8 cellular contexts compared by ENCODE assay signal in genomic region chr2:74690571-74690970, GRCh38. TPM values are rescaled to one million over a fixed set of nuclear protein-coding genes. Genes with fewer than 3 reads are reported as not detected.
DNase-seq lines count a peak whose midpoint lies in the region; ATAC-seq and TF ChIP-seq lines count a peak whose summit lies in the region.

No MANE protein-coding gene starts in this region.

- H3K36me3 Mint-ChIP-seq in activated T-cell treated with anti-CD3 and anti-CD28 coated beads, Interleukin-2, amount 50 U/mL, for 4 hours (ENCODE audit: insufficient read depth) = peaks cover 5% of the 10 kb centered on the region
- no peaks in the 10 kb centered on the region for H3K36me3 Mint-ChIP-seq in activated CD4-positive, alpha-beta memory T cell treated with anti-CD3 and anti-CD28 coated beads for 36 hours

- POLR2A ChIA-PET in activated CD4-positive, alpha-beta memory T cell treated with anti-CD3 and anti-CD28 coated beads for 36 hours (lab: Charles Lee) = no interaction called here

- intact Hi-C loops in activated CD4-positive, alpha-beta memory T cell treated with anti-CD3 and anti-CD28 coated beads for 36 hours (cut with micrococcal nuclease) = loop anchor here (10.0 kb wide), 1 partner anchor 714 kb away; no protein-coding TSS in a partner anchor

- peak; percentile 82 for TF ChIP-seq CTCF in epithelial cell of esophagus (IDR thresholded peaks at IDR 0.05; ENCODE audit: insufficient read depth, low read depth, low read length, missing control alignments)

- DNase-seq in activated T-cell treated with anti-CD3 and anti-CD28 coated beads, Interleukin-2, amount 50 U/mL, for 4 hours = no peak
- DNase-seq in activated T-cell treated with anti-CD3 and anti-CD28 coated beads, Interleukin-2, amount 50 U/mL, for 1 hour = no peak
- peak; percentile 67 for DNase-seq in M059J (ENCODE audit: low read depth)
- peak; percentile 52 for DNase-seq in RPMI8226
- DNase-seq in epithelial cell of esophagus (ENCODE audit: low read depth) = peak; percentile 79
- peak; percentile 21 for DNase-seq in middle frontal gyrus (ENCODE audit: extremely low spot score, low spot score)
- DNase-seq in activated CD4-positive, alpha-beta memory T cell treated with anti-CD3 and anti-CD28 coated beads for 36 hours = no peak

- ATAC-seq in activated T-cell treated with anti-CD3 and anti-CD28 coated beads, Interleukin-2, amount 50 U/mL, for 4 hours = peak; percentile 28 to 60
- peak; percentile 78 for ATAC-seq in GM21515 (IDR thresholded peaks at IDR 0.05; ENCODE audit: unreplicated experiment)

- no peak overlapping the region for H3K27ac Mint-ChIP-seq in activated CD4-positive, alpha-beta memory T cell treated with anti-CD3 and anti-CD28 coated beads for 36 hours

- no peak overlapping the region for H3K4me3 ChIP-seq in epithelial cell of esophagus (ENCODE audit: low read length)

- H3K27me3 Mint-ChIP-seq in activated T-cell treated with anti-CD3 and anti-CD28 coated beads, Interleukin-2, amount 50 U/mL, for 4 hours (ENCODE audit: low read depth) = no peaks in the 10 kb centered on the region
- H3K27me3 Mint-ChIP-seq in activated CD4-positive, alpha-beta memory T cell treated with anti-CD3 and anti-CD28 coated beads for 36 hours = peaks cover 2% of the 10 kb centered on the region

- no peaks in the 10 kb centered on the region for H3K4me1 Mint-ChIP-seq in activated T-cell treated with anti-CD3 and anti-CD28 coated beads, Interleukin-2, amount 50 U/mL, for 4 hours (ENCODE audit: low read depth)
- H3K4me1 Mint-ChIP-seq in activated CD4-positive, alpha-beta memory T cell treated with anti-CD3 and anti-CD28 coated beads for 36 hours (ENCODE audit: low read depth) = no peaks in the 10 kb centered on the region

- no peak overlapping the region for H3K4me3 Mint-ChIP-seq in activated T-cell treated with anti-CD3 and anti-CD28 coated beads, Interleukin-2, amount 50 U/mL, for 4 hours
- no peak overlapping the region for H3K4me3 Mint-ChIP-seq in activated CD4-positive, alpha-beta memory T cell treated with anti-CD3 and anti-CD28 coated beads for 36 hours

- CTCF ChIA-PET in activated CD4-positive, alpha-beta memory T cell treated with anti-CD3 and anti-CD28 coated beads for 36 hours (lab: Charles Lee) = interaction anchor here (0.8 to 2.8 kb wide), 3 partner anchors 21 to 185 kb away, joined by 3 to 18 read pairs (median 4); no protein-coding TSS in a partner anchor

- H3K9me3 Mint-ChIP-seq in activated T-cell treated with anti-CD3 and anti-CD28 coated beads, Interleukin-2, amount 50 U/mL, for 4 hours = no peaks in the 10 kb centered on the region
- H3K9me3 Mint-ChIP-seq in activated CD4-positive, alpha-beta memory T cell treated with anti-CD3 and anti-CD28 coated beads for 36 hours = no peaks in the 10 kb centered on the region

RNA-seq across cellular contexts. Expression of gene SEMA4F, which starts 36.5 kb away (rescaled TPM):
- 1 to 10 TPM; 5.3 to 6.4 (median 5.4) TPM for total RNA-seq in activated T-cell treated with anti-CD3 and anti-CD28 coated beads, Interleukin-2, amount 50 U/mL, for 4 hours
- total RNA-seq in M059J (2014; rRNA removed; shearing (Covaris generic)) = 7.3 and 7.6 TPM in 2 replicates
- total RNA-seq in activated CD4-positive, alpha-beta memory T cell treated with anti-CD3 and anti-CD28 coated beads for 36 hours = 1 to 10 TPM; 7.7 to 7.9 TPM

RNA-seq across cellular contexts. Expression of gene M1AP, which starts 42.4 kb away (rescaled TPM):
- not detected for total RNA-seq in activated T-cell treated with anti-CD3 and anti-CD28 coated beads, Interleukin-2, amount 50 U/mL, for 4 hours
- total RNA-seq in M059J (2014; rRNA removed; shearing (Covaris generic)) = not detected in 2 replicates
- not detected for total RNA-seq in activated CD4-positive, alpha-beta memory T cell treated with anti-CD3 and anti-CD28 coated beads for 36 hours

Comparison
In these comparisons a context has a peak if more than half of its experiments do, and no peak if none do; other contexts are left out.
1. DNase-seq: peak in M059J (single experiment), RPMI8226 (single experiment), epithelial cell of esophagus (single experiment) and middle frontal gyrus (single experiment); none in activated T-cell treated with anti-CD3 and anti-CD28 coated beads, Interleukin-2, amount 50 U/mL, for 4 hours (single experiment), activated T-cell treated with anti-CD3 and anti-CD28 coated beads, Interleukin-2, amount 50 U/mL, for 1 hour (single experiment) and activated CD4-positive, alpha-beta memory T cell treated with anti-CD3 and anti-CD28 coated beads for 36 hours (single experiment).